In the genomic region with DNA sequence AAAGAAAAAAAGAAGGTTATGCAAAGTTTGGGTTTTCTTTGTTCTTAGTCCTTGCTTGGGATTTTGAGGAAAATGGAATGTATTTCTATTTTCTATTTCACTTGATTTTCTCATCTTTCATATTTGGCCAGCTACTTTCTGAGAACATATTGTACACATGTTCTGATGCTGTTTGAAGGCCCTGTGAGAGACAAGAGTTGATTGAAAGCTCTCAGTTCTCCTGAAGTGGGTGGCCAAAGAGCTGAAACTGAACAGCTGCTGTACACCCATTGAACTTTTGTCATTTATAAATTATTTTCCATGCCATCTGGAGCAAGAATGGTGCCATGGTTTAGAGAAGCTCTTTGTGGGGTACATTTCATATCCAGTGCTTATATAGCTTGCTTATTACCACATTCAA, we compare ENCODE assay signal across 19 cellular contexts.
DNase-seq lines count a peak whose midpoint lies in the region; ATAC-seq and TF ChIP-seq lines count a peak whose summit lies in the region.
"Had no signal": no experiment of that assay in that cellular context is flagged by ENCODE, and none has a peak within 500 bp of the region (broad histone marks: within the 10 kb centered on the region; RNA-seq: fewer than 3 reads in every experiment).

No MANE protein-coding gene starts in this region.

- H3K4me2 ChIP-seq in hepatocyte, result no peak overlapping the region

- H3K4me3 ChIP-seq in cardiac muscle cell (no peak overlapping the region), hepatocyte (no peak overlapping the region), uterus (no peak overlapping the region), upper lobe of right lung (no peak overlapping the region), coronary artery (no peak overlapping the region)
- H3K4me3 ChIP-seq: upper lobe of left lung had no signal

- TF ChIP-seq CTCF in cardiac muscle cell (IDR thresholded peaks at IDR 0.05; ENCODE audit: low read depth, low read length) (no peak), hepatocyte (IDR thresholded peaks at IDR 0.05; ENCODE audit: poor library complexity) (no peak), uterus (IDR thresholded peaks at IDR 0.05) (no peak), upper lobe of right lung (IDR thresholded peaks at IDR 0.05) (no peak), coronary artery (IDR thresholded peaks at IDR 0.05) (no peak)

- DNase-seq in cardiac muscle cell (ENCODE audit: low read depth in 1 of 2, low spot score in 1 of 2), result no peak
- DNase-seq in Right ventricle myocardium inferior (ENCODE audit: missing footprints), result no peak
- DNase-seq in NCI-H510A (lab: John Stamatoyannopoulos, UW), result peak; percentile 24
- no peak for DNase-seq in hepatocyte (ENCODE audit: low spot score)
- DNase-seq in uterus, result no peak
- no peak for DNase-seq in stimulated activated CD4-positive, alpha-beta T cell treated with anti-CD3 and anti-CD28 coated beads, Interleukin-4, amount 100 ng/mL, for 1 hour
- no peak for DNase-seq in upper lobe of right lung
- DNase-seq in coronary artery (ENCODE audit: low spot score), result no peak
- DNase-seq: activated CD4-positive, alpha-beta T cell treated with anti-CD3 and anti-CD28 coated beads, Interleukin-2, amount 50 U/mL, for 48 hours; activated T-cell treated with anti-CD3 and anti-CD28 coated beads, Interleukin-2, amount 50 U/mL, for 24 hours; effector memory CD8-positive, alpha-beta T cell; KG1; naive B cell; NCI-H1105 treated with DMSO at 0.1 percent for 48 hours; NCI-H526 treated with DMSO at 0.1 percent for 48 hours; PC-3; stimulated activated naive CD4-positive, alpha-beta T cell treated with Interleukin-2 at 50 U/mL for 16 hours; upper lobe of left lung had no signal

- H3K9me2 ChIP-seq in hepatocyte (replicated peaks; ENCODE audit: insufficient read depth), result no peaks in the 10 kb centered on the region

- H3K9me3 ChIP-seq in cardiac muscle cell (ENCODE audit: low read depth) (no peaks in the 10 kb centered on the region), hepatocyte (ENCODE audit: low read depth) (no peaks in the 10 kb centered on the region), uterus (no peaks in the 10 kb centered on the region), upper lobe of right lung (no peaks in the 10 kb centered on the region)
- H3K9me3 ChIP-seq: upper lobe of left lung had no signal

- H2AFZ ChIP-seq in hepatocyte, result no peak overlapping the region

- ATAC-seq in Right ventricle myocardium inferior (no peak), upper lobe of right lung (no peak)
- ATAC-seq: effector memory CD8-positive, alpha-beta T cell; left lobe of liver; PC-3 had no signal

- H3K36me3 ChIP-seq in cardiac muscle cell (no peaks in the 10 kb centered on the region), hepatocyte (replicated peaks; ENCODE audit: insufficient read depth, low read depth) (no peaks in the 10 kb centered on the region), uterus (no peaks in the 10 kb centered on the region), upper lobe of right lung (no peaks in the 10 kb centered on the region)
- H3K36me3 ChIP-seq: upper lobe of left lung had no signal

- H3K4me1 ChIP-seq in cardiac muscle cell (ENCODE audit: low read depth) (peaks cover 29% of the 10 kb centered on the region), hepatocyte (ENCODE audit: insufficient read depth) (peaks cover 39% of the 10 kb centered on the region), uterus (peaks cover 0 to 7% of the 10 kb centered on the region in 2 donors), upper lobe of right lung (peaks cover 4% of the 10 kb centered on the region)

- no peaks in the 10 kb centered on the region for H4K20me1 ChIP-seq in hepatocyte (ENCODE audit: insufficient read depth, poor library complexity, severe bottlenecking)

- H3K27me3 ChIP-seq in cardiac muscle cell (no peaks in the 10 kb centered on the region), hepatocyte (no peaks in the 10 kb centered on the region), uterus (no peaks in the 10 kb centered on the region), upper lobe of right lung (no peaks in the 10 kb centered on the region)
- H3K27me3 ChIP-seq: upper lobe of left lung had no signal

- intact Hi-C loops in Right ventricle myocardium inferior (cut with DNase I) (no loop called here), uterus (cut with DNase I; ENCODE audit: low total_unique reads) (no loop called here), upper lobe of right lung (cut with DNase I) (no loop called here)

- no peak for TF ChIP-seq POLR2A in uterus (IDR thresholded peaks at IDR 0.05)

- H3K27ac ChIP-seq in cardiac muscle cell (peak overlapping the region; percentile 93), hepatocyte (peak overlapping the region; percentile 22), uterus (peak overlapping the region; percentile 24 to 29), upper lobe of right lung (no peak overlapping the region), coronary artery (no peak overlapping the region)

- H3K79me2 ChIP-seq in hepatocyte, result no peaks in the 10 kb centered on the region

Comparison
In these comparisons a context has a peak if more than half of its experiments do, and no peak if none do; other contexts are left out.
1. H3K27ac ChIP-seq: peak in cardiac muscle cell (single experiment), hepatocyte (single experiment) and uterus (2 of 2); none in upper lobe of right lung (single experiment) and coronary artery (0 of 2).